ENCODE assay signal across 14 cellular contexts in genomic region chr2:61995515-61995914, GRCh38.
DNase-seq lines count a peak whose midpoint lies in the region; ATAC-seq and TF ChIP-seq lines count a peak whose summit lies in the region.
"Had no signal": no experiment of that assay in that cellular context is flagged by ENCODE, and none has a peak within 500 bp of the region (broad histone marks: within the 10 kb centered on the region; RNA-seq: fewer than 3 reads in every experiment).

No MANE protein-coding gene starts in this region.

- ATAC-seq in GM19452 (IDR thresholded peaks at IDR 0.05; ENCODE audit: unreplicated experiment) (peak; percentile 60), HG02884 (IDR thresholded peaks at IDR 0.05; ENCODE audit: unreplicated experiment) (peak; percentile 72), HG03575 (IDR thresholded peaks at IDR 0.05; ENCODE audit: extremely low read depth, insufficient number of reproducible peaks, low FRiP score, unreplicated experiment) (peak; percentile 52), left colon (no peak)
- ATAC-seq: sciatic nerve had no signal

- H3K4me3 ChIP-seq in GM12864 (ENCODE audit: low read depth, low read length): no peak overlapping the region
- H3K4me3 ChIP-seq: SK-N-MC had no signal

- DNase-seq in GM12864 (ENCODE audit: low read depth): peak; percentile 61
- DNase-seq in NCI-H187 treated with DMSO at 0.1 percent for 48 hours (lab: John Stamatoyannopoulos, UW): no peak
- DNase-seq in left colon: no peak
- DNase-seq in NOMO-1 treated with dmso at 0.1 percent for 144 hours (lab: John Stamatoyannopoulos, UW; ENCODE audit: unreplicated experiment): no peak
- DNase-seq in SKM-1 (lab: John Stamatoyannopoulos, UW; ENCODE audit: unreplicated experiment): no peak
- DNase-seq: activated effector memory CD4-positive, alpha-beta T cell treated with anti-CD3 and anti-CD28 coated beads, Interleukin-2, amount 50 U/mL, for 16 hours; cerebellar nuclear complex; DMS79; naive B cell had no signal

- intact Hi-C loops in left colon (cut with DNase I, micrococcal nuclease): loop anchor here in 1 of 2 donors (10.0 kb wide), 1 partner anchor 409 kb away; no protein-coding TSS in a partner anchor

- TF ChIP-seq CTCF in GM12864 (IDR thresholded peaks at IDR 0.05; ENCODE audit: low read depth, low read length, missing control alignments): no peak
